ENCODE assay signal across 27 cellular contexts in genomic region chr13:80957019-80957650, GRCh38.
"Had no signal": no experiment of that assay in that cellular context is flagged by ENCODE, and none has a peak within 500 bp of the region (broad histone marks: within the 10 kb centered on the region; RNA-seq: fewer than 3 reads in every experiment).

No MANE protein-coding gene starts in this region.

- H3K4me3 ChIP-seq: cardiac muscle cell, MG63, SJSA1 had no signal

- H3K27me3 Mint-ChIP-seq: activated CD4-positive, alpha-beta T cell treated with anti-CD3 and anti-CD28 coated beads, Interleukin-2, amount 10 ng/mL, durations not matched to agents 24 days and 14 days; activated CD8-positive, alpha-beta memory T cell treated with anti-CD3 and anti-CD28 coated beads, Interleukin-2, amount 10 ng/mL, durations not matched to agents 7 days and 5 days; activated naive CD8-positive, alpha-beta T cell treated with anti-CD3 and anti-CD28 coated beads, Interleukin-2, amount 50 U/mL, for 24 hours; activated T-cell treated with anti-CD3 and anti-CD28 coated beads, Interleukin-2, amount 50 U/mL, for 24 hours; T-helper 17 cell had no signal

- H3K27ac ChIP-seq: cardiac muscle cell, SJSA1 had no signal

- H3K4me1 Mint-ChIP-seq: activated CD4-positive, alpha-beta T cell treated with anti-CD3 and anti-CD28 coated beads, Interleukin-2, amount 10 ng/mL, durations not matched to agents 24 days and 14 days; activated CD8-positive, alpha-beta memory T cell treated with anti-CD3 and anti-CD28 coated beads, Interleukin-2, amount 10 ng/mL, durations not matched to agents 7 days and 5 days; activated naive CD8-positive, alpha-beta T cell treated with anti-CD3 and anti-CD28 coated beads, Interleukin-2, amount 50 U/mL, for 24 hours; T-helper 17 cell had no signal

- H3K9me3 ChIP-seq: MG63, SJSA1 had no signal

- H3K36me3 Mint-ChIP-seq: activated CD8-positive, alpha-beta memory T cell treated with anti-CD3 and anti-CD28 coated beads, Interleukin-2, amount 10 ng/mL, durations not matched to agents 7 days and 5 days; activated naive CD4-positive, alpha-beta T cell treated with anti-CD3 and anti-CD28 coated beads, Interleukin-2, amount 50 U/mL, for 72 hours; brain; WTC11 had no signal

- DNase-seq: activated CD4-positive, alpha-beta T cell treated with anti-CD3 and anti-CD28 coated beads for 1 hour; activated CD4-positive, alpha-beta T cell treated with anti-CD3 and anti-CD28 coated beads, Interleukin-2, amount 10 ng/mL, durations not matched to agents 24 days and 14 days; activated CD4-positive, alpha-beta T cell treated with anti-CD3 and anti-CD28 coated beads, Interleukin-2, amount 50 U/mL, for 48 hours; activated CD8-positive, alpha-beta memory T cell treated with anti-CD3 and anti-CD28 coated beads, Interleukin-2, amount 10 ng/mL, durations not matched to agents 7 days and 5 days; activated effector memory CD4-positive, alpha-beta T cell treated with anti-CD3 and anti-CD28 coated beads, Interleukin-2, amount 50 U/mL, for 16 hours; activated naive CD4-positive, alpha-beta T cell treated with Interleukin-2 at 50 U/mL for 16 hours; activated naive CD8-positive, alpha-beta T cell treated with anti-CD3 and anti-CD28 coated beads, Interleukin-2, amount 50 U/mL, for 24 hours; activated T-cell treated with anti-CD3 and anti-CD28 coated beads, Interleukin-2, amount 50 U/mL, for 24 hours; amygdala; cerebellar nuclear complex; MG63; MV-4-11; NCI-H1092 treated with DMSO at 0.1 percent for 48 hours; NCI-H1417 treated with DMSO at 0.1 percent for 48 hours; NCI-H187; NCI-H2081; NCI-H2171; NCI-H345; NCI-H510A; SHP77; T-helper 17 cell; T-helper 9 cell had no signal

- ATAC-seq: activated CD8-positive, alpha-beta memory T cell treated with anti-CD3 and anti-CD28 coated beads, Interleukin-2, amount 10 ng/mL, durations not matched to agents 7 days and 5 days; activated naive CD4-positive, alpha-beta T cell treated with anti-CD3 and anti-CD28 coated beads, Interleukin-2, amount 50 U/mL, for 72 hours; activated naive CD8-positive, alpha-beta T cell treated with anti-CD3 and anti-CD28 coated beads, Interleukin-2, amount 50 U/mL, for 24 hours; T-helper 17 cell; WTC11 had no signal

- H3K4me1 ChIP-seq: SJSA1 had no signal

- H3K27me3 ChIP-seq: cardiac muscle cell, MG63, SJSA1 had no signal

- H3K4me3 Mint-ChIP-seq: activated CD4-positive, alpha-beta T cell treated with anti-CD3 and anti-CD28 coated beads, Interleukin-2, amount 10 ng/mL, durations not matched to agents 24 days and 14 days; activated CD8-positive, alpha-beta memory T cell treated with anti-CD3 and anti-CD28 coated beads, Interleukin-2, amount 10 ng/mL, durations not matched to agents 7 days and 5 days; activated naive CD8-positive, alpha-beta T cell treated with anti-CD3 and anti-CD28 coated beads, Interleukin-2, amount 50 U/mL, for 24 hours; activated T-cell treated with anti-CD3 and anti-CD28 coated beads, Interleukin-2, amount 50 U/mL, for 24 hours; brain; T-helper 17 cell; WTC11 had no signal

- H3K27ac Mint-ChIP-seq: activated CD4-positive, alpha-beta T cell treated with anti-CD3 and anti-CD28 coated beads, Interleukin-2, amount 10 ng/mL, durations not matched to agents 24 days and 14 days; activated CD8-positive, alpha-beta memory T cell treated with anti-CD3 and anti-CD28 coated beads, Interleukin-2, amount 10 ng/mL, durations not matched to agents 7 days and 5 days; activated naive CD4-positive, alpha-beta T cell treated with anti-CD3 and anti-CD28 coated beads, Interleukin-2, amount 50 U/mL, for 72 hours; activated naive CD8-positive, alpha-beta T cell treated with anti-CD3 and anti-CD28 coated beads, Interleukin-2, amount 50 U/mL, for 24 hours; activated T-cell treated with anti-CD3 and anti-CD28 coated beads, Interleukin-2, amount 50 U/mL, for 24 hours; brain; T-helper 17 cell; WTC11 had no signal

- H3K36me3 ChIP-seq: cardiac muscle cell, MG63, SJSA1 had no signal
